ENCODE assay signal across 1 cellular context in the genomic region with DNA sequence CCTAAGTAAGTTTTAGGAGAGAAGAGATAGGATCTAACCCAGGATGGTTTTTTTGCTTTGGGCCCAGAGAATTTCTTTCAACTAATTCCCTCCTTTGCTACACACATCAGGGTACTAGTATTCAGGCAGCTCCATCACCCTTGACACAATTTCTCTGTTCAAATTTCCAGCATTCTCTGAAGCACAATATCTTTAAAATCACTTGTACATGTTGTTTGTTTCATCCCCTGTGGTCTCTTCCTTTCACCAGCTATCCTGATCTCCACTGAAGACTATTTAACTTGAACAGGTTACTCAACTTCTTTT.
TF ChIP-seq lines count a peak whose summit lies in the region.

No MANE protein-coding gene starts in this region.

TF ChIP-seq in HepG2, 621 proteins besides CTCF, POLR2A, EP300 and RAD21:
- TF ChIP-seq, protein P1, sequence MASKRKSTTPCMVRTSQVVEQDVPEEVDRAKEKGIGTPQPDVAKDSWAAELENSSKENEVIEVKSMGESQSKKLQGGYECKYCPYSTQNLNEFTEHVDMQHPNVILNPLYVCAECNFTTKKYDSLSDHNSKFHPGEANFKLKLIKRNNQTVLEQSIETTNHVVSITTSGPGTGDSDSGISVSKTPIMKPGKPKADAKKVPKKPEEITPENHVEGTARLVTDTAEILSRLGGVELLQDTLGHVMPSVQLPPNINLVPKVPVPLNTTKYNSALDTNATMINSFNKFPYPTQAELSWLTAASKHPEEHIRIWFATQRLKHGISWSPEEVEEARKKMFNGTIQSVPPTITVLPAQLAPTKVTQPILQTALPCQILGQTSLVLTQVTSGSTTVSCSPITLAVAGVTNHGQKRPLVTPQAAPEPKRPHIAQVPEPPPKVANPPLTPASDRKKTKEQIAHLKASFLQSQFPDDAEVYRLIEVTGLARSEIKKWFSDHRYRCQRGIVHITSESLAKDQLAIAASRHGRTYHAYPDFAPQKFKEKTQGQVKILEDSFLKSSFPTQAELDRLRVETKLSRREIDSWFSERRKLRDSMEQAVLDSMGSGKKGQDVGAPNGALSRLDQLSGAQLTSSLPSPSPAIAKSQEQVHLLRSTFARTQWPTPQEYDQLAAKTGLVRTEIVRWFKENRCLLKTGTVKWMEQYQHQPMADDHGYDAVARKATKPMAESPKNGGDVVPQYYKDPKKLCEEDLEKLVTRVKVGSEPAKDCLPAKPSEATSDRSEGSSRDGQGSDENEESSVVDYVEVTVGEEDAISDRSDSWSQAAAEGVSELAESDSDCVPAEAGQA (IDR thresholded peaks at IDR 0.05; ENCODE audit: low read depth) = no peak
- TF ChIP-seq, protein P1 (CRISPR knock-in tag; IDR thresholded peaks at IDR 0.05; ENCODE audit: borderline replicate concordance) = no peak
- TF ChIP-seq, protein P2, sequence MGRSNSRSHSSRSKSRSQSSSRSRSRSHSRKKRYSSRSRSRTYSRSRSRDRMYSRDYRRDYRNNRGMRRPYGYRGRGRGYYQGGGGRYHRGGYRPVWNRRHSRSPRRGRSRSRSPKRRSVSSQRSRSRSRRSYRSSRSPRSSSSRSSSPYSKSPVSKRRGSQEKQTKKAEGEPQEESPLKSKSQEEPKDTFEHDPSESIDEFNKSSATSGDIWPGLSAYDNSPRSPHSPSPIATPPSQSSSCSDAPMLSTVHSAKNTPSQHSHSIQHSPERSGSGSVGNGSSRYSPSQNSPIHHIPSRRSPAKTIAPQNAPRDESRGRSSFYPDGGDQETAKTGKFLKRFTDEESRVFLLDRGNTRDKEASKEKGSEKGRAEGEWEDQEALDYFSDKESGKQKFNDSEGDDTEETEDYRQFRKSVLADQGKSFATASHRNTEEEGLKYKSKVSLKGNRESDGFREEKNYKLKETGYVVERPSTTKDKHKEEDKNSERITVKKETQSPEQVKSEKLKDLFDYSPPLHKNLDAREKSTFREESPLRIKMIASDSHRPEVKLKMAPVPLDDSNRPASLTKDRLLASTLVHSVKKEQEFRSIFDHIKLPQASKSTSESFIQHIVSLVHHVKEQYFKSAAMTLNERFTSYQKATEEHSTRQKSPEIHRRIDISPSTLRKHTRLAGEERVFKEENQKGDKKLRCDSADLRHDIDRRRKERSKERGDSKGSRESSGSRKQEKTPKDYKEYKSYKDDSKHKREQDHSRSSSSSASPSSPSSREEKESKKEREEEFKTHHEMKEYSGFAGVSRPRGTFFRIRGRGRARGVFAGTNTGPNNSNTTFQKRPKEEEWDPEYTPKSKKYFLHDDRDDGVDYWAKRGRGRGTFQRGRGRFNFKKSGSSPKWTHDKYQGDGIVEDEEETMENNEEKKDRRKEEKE (IDR thresholded peaks at IDR 0.05) = no peak
- TF ChIP-seq, protein P3, sequence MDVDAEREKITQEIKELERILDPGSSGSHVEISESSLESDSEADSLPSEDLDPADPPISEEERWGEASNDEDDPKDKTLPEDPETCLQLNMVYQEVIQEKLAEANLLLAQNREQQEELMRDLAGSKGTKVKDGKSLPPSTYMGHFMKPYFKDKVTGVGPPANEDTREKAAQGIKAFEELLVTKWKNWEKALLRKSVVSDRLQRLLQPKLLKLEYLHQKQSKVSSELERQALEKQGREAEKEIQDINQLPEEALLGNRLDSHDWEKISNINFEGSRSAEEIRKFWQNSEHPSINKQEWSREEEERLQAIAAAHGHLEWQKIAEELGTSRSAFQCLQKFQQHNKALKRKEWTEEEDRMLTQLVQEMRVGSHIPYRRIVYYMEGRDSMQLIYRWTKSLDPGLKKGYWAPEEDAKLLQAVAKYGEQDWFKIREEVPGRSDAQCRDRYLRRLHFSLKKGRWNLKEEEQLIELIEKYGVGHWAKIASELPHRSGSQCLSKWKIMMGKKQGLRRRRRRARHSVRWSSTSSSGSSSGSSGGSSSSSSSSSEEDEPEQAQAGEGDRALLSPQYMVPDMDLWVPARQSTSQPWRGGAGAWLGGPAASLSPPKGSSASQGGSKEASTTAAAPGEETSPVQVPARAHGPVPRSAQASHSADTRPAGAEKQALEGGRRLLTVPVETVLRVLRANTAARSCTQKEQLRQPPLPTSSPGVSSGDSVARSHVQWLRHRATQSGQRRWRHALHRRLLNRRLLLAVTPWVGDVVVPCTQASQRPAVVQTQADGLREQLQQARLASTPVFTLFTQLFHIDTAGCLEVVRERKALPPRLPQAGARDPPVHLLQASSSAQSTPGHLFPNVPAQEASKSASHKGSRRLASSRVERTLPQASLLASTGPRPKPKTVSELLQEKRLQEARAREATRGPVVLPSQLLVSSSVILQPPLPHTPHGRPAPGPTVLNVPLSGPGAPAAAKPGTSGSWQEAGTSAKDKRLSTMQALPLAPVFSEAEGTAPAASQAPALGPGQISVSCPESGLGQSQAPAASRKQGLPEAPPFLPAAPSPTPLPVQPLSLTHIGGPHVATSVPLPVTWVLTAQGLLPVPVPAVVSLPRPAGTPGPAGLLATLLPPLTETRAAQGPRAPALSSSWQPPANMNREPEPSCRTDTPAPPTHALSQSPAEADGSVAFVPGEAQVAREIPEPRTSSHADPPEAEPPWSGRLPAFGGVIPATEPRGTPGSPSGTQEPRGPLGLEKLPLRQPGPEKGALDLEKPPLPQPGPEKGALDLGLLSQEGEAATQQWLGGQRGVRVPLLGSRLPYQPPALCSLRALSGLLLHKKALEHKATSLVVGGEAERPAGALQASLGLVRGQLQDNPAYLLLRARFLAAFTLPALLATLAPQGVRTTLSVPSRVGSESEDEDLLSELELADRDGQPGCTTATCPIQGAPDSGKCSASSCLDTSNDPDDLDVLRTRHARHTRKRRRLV (CRISPR knock-in tag; IDR thresholded peaks at IDR 0.05) = no peak
- TF ChIP-seq, protein P4, sequence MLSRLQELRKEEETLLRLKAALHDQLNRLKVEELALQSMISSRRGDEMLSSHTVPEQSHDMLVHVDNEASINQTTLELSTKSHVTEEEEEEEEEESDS (CRISPR knock-in tag; IDR thresholded peaks at IDR 0.05; ENCODE audit: borderline replicate concordance) = no peak
- no peak for TF ChIP-seq ZNF772 (CRISPR knock-in tag; IDR thresholded peaks at IDR 0.05)
- TF ChIP-seq ZNF335 (CRISPR knock-in tag; IDR thresholded peaks at IDR 0.05) = no peak
- TF ChIP-seq SOX6 (IDR thresholded peaks at IDR 0.05) = no peak
- TF ChIP-seq SOX6 (CRISPR knock-in tag; IDR thresholded peaks at IDR 0.05) = no peak
- no peak for TF ChIP-seq SYNCRIP (IDR thresholded peaks at IDR 0.05; ENCODE audit: insufficient read depth, low read depth, low read length)
- TF ChIP-seq DNMT3B (CRISPR knock-in tag; conservative IDR thresholded peaks at IDR 0.05) = no peak
- no peak for TF ChIP-seq ETV5 (CRISPR knock-in tag; IDR thresholded peaks at IDR 0.05; ENCODE audit: borderline replicate concordance)
- no peak for TF ChIP-seq NBN (conservative IDR thresholded peaks at IDR 0.05)
- no peak for TF ChIP-seq ZNF232 (CRISPR knock-in tag; IDR thresholded peaks at IDR 0.05; ENCODE audit: borderline replicate concordance)
- TF ChIP-seq HNRNPL (IDR thresholded peaks at IDR 0.05; ENCODE audit: low read depth, low read length) = no peak
- no peak for TF ChIP-seq RXRB (CRISPR knock-in tag; IDR thresholded peaks at IDR 0.05; ENCODE audit: borderline replicate concordance)
- no peak for TF ChIP-seq ISX (CRISPR knock-in tag; conservative IDR thresholded peaks at IDR 0.05)
- TF ChIP-seq AGO1 (IDR thresholded peaks at IDR 0.05; ENCODE audit: low read depth, low read length, poor library complexity, severe bottlenecking) = no peak
- no peak for TF ChIP-seq ZFAT (CRISPR knock-in tag; conservative IDR thresholded peaks at IDR 0.05)
- TF ChIP-seq, protein P5, sequence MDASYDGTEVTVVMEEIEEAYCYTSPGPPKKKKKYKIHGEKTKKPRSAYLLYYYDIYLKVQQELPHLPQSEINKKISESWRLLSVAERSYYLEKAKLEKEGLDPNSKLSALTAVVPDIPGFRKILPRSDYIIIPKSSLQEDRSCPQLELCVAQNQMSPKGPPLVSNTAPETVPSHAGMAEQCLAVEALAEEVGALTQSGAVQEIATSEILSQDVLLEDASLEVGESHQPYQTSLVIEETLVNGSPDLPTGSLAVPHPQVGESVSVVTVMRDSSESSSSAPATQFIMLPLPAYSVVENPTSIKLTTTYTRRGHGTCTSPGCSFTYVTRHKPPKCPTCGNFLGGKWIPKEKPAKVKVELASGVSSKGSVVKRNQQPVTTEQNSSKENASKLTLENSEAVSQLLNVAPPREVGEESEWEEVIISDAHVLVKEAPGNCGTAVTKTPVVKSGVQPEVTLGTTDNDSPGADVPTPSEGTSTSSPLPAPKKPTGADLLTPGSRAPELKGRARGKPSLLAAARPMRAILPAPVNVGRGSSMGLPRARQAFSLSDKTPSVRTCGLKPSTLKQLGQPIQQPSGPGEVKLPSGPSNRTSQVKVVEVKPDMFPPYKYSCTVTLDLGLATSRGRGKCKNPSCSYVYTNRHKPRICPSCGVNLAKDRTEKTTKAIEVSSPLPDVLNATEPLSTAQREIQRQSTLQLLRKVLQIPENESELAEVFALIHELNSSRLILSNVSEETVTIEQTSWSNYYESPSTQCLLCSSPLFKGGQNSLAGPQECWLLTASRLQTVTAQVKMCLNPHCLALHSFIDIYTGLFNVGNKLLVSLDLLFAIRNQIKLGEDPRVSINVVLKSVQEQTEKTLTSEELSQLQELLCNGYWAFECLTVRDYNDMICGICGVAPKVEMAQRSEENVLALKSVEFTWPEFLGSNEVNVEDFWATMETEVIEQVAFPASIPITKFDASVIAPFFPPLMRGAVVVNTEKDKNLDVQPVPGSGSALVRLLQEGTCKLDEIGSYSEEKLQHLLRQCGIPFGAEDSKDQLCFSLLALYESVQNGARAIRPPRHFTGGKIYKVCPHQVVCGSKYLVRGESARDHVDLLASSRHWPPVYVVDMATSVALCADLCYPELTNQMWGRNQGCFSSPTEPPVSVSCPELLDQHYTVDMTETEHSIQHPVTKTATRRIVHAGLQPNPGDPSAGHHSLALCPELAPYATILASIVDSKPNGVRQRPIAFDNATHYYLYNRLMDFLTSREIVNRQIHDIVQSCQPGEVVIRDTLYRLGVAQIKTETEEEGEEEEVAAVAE (CRISPR knock-in tag; IDR thresholded peaks at IDR 0.05; ENCODE audit: borderline replicate concordance) = no peak
- no peak for TF ChIP-seq JARID2 (CRISPR knock-in tag; IDR thresholded peaks at IDR 0.05; ENCODE audit: insufficient replicate concordance)
- TF ChIP-seq, protein P6, sequence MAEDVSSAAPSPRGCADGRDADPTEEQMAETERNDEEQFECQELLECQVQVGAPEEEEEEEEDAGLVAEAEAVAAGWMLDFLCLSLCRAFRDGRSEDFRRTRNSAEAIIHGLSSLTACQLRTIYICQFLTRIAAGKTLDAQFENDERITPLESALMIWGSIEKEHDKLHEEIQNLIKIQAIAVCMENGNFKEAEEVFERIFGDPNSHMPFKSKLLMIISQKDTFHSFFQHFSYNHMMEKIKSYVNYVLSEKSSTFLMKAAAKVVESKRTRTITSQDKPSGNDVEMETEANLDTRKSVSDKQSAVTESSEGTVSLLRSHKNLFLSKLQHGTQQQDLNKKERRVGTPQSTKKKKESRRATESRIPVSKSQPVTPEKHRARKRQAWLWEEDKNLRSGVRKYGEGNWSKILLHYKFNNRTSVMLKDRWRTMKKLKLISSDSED (CRISPR knock-in tag; IDR thresholded peaks at IDR 0.05) = no peak
